25 cellular contexts compared by ENCODE assay signal in genomic region chr9:135251331-135251761, GRCh38.
"Had no signal": no experiment of that assay in that cellular context is flagged by ENCODE, and none has a peak within 500 bp of the region (broad histone marks: within the 10 kb centered on the region; RNA-seq: fewer than 3 reads in every experiment).

No MANE protein-coding gene starts in this region.

- H3K9me3 ChIP-seq: stomach, thyroid gland had no signal

- H3K27me3 ChIP-seq: neural progenitor cell, thyroid gland had no signal

- DNase-seq: activated B cell treated with CpG ODN at 0.5 μM for 24 hours; activated CD8-positive, alpha-beta memory T cell treated with anti-CD3 and anti-CD28 coated beads, Interleukin-2, amount 10 ng/mL, durations not matched to agents 7 days and 5 days; activated CD8-positive, alpha-beta T cell treated with anti-CD3 and anti-CD28 coated beads, Interleukin-2, amount 10 ng/mL, durations not matched to agents 7 days and 5 days; activated naive CD4-positive, alpha-beta T cell treated with Interleukin-2 at 50 U/mL for 16 hours; activated T-cell treated with anti-CD3 and anti-CD28 coated beads for 4 hours; activated T-cell treated with anti-CD3 and anti-CD28 coated beads, Interleukin-2, amount 50 U/mL, for 72 hours; central memory CD4-positive, alpha-beta T cell; endodermal cell; foreskin fibroblast; head of caudate nucleus; hippocampal formation; mesendoderm; natural killer cell; stimulated activated CD4-positive, alpha-beta T cell treated with anti-CD3 and anti-CD28 coated beads, Interleukin-15, amount 100 ng/mL, for 24 hours; stimulated activated CD4-positive, alpha-beta T cell treated with anti-CD3 and anti-CD28 coated beads, Interleukin-2, amount 100 ng/mL, for 24 hours; stimulated activated naive B cell treated with anti-CD40 and anti-IgM and Interleukin-4, amounts not matched to agents 10 μg/mL and 1 μg/mL and 100 μg/mL, for 72 hours; stomach; thyroid gland had no signal

- H3K36me3 ChIP-seq: neural progenitor cell, stomach, thyroid gland had no signal

- H2AFZ ChIP-seq: neural progenitor cell had no signal

- ATAC-seq: activated CD8-positive, alpha-beta memory T cell treated with anti-CD3 and anti-CD28 coated beads, Interleukin-2, amount 10 ng/mL, durations not matched to agents 7 days and 5 days; activated CD8-positive, alpha-beta T cell treated with anti-CD3 and anti-CD28 coated beads, Interleukin-2, amount 10 ng/mL, durations not matched to agents 7 days and 5 days; activated T-cell treated with anti-CD3 and anti-CD28 coated beads, Interleukin-2, amount 50 U/mL, for 72 hours; esophagus mucosa; natural killer cell; SK-N-SH treated with all-trans-retinoic acid at 6 μM for 48 hours; stimulated activated naive B cell treated with anti-CD40 and anti-IgM and Interleukin-4, amounts not matched to agents 10 μg/mL and 1 μg/mL and 100 μg/mL, for 72 hours had no signal

- H3K4me2 ChIP-seq: neural progenitor cell, smooth muscle cell had no signal

- H3K36me3 Mint-ChIP-seq: activated CD8-positive, alpha-beta memory T cell treated with anti-CD3 and anti-CD28 coated beads, Interleukin-2, amount 10 ng/mL, durations not matched to agents 7 days and 5 days; activated naive CD8-positive, alpha-beta T cell; natural killer cell; neural progenitor cell; stimulated activated naive B cell treated with anti-CD40 and anti-IgM and Interleukin-4, amounts not matched to agents 10 μg/mL and 1 μg/mL and 100 μg/mL, for 72 hours had no signal

- H3K27ac ChIP-seq: neural progenitor cell, stomach, thyroid gland had no signal

- H3K4me3 Mint-ChIP-seq: activated B cell treated with CpG ODN at 0.5 μM for 24 hours; activated CD8-positive, alpha-beta memory T cell treated with anti-CD3 and anti-CD28 coated beads, Interleukin-2, amount 10 ng/mL, durations not matched to agents 7 days and 5 days; activated CD8-positive, alpha-beta T cell treated with anti-CD3 and anti-CD28 coated beads, Interleukin-2, amount 10 ng/mL, durations not matched to agents 7 days and 5 days; activated naive CD8-positive, alpha-beta T cell; activated T-cell treated with anti-CD3 and anti-CD28 coated beads, Interleukin-2, amount 50 U/mL, for 72 hours; dendritic cell treated with granulocyte-macrophage colony-stimulating factor and Interleukin-4, amounts not matched to agents 40 ng/mL and 50 ng/mL, for 4 days; endodermal cell; natural killer cell; neural progenitor cell; stimulated activated naive B cell treated with anti-CD40 and anti-IgM and Interleukin-4, amounts not matched to agents 10 μg/mL and 1 μg/mL and 100 μg/mL, for 72 hours had no signal

- H3K4me3 ChIP-seq: lung, neural progenitor cell, smooth muscle cell, stomach, thyroid gland had no signal

- H3K4me1 Mint-ChIP-seq: activated B cell treated with CpG ODN at 0.5 μM for 24 hours; activated CD8-positive, alpha-beta memory T cell treated with anti-CD3 and anti-CD28 coated beads, Interleukin-2, amount 10 ng/mL, durations not matched to agents 7 days and 5 days; endodermal cell; natural killer cell had no signal

- H3K9ac ChIP-seq: neural progenitor cell had no signal

- H3K4me1 ChIP-seq: thyroid gland had no signal

- H3K9me3 Mint-ChIP-seq: activated B cell treated with CpG ODN at 0.5 μM for 24 hours; activated T-cell treated with anti-CD3 and anti-CD28 coated beads, Interleukin-2, amount 50 U/mL, for 72 hours; dendritic cell treated with granulocyte-macrophage colony-stimulating factor and Interleukin-4, amounts not matched to agents 40 ng/mL and 50 ng/mL, for 4 days; endodermal cell; natural killer cell; neural progenitor cell; stimulated activated naive B cell treated with anti-CD40 and anti-IgM and Interleukin-4, amounts not matched to agents 10 μg/mL and 1 μg/mL and 100 μg/mL, for 72 hours had no signal

- H3K27ac Mint-ChIP-seq: activated B cell treated with CpG ODN at 0.5 μM for 24 hours; activated CD8-positive, alpha-beta memory T cell treated with anti-CD3 and anti-CD28 coated beads, Interleukin-2, amount 10 ng/mL, durations not matched to agents 7 days and 5 days; activated CD8-positive, alpha-beta T cell treated with anti-CD3 and anti-CD28 coated beads, Interleukin-2, amount 10 ng/mL, durations not matched to agents 7 days and 5 days; activated naive CD8-positive, alpha-beta T cell; activated T-cell treated with anti-CD3 and anti-CD28 coated beads, Interleukin-2, amount 50 U/mL, for 72 hours; dendritic cell treated with granulocyte-macrophage colony-stimulating factor and Interleukin-4, amounts not matched to agents 40 ng/mL and 50 ng/mL, for 4 days; endodermal cell; natural killer cell; stimulated activated naive B cell treated with anti-CD40 and anti-IgM and Interleukin-4, amounts not matched to agents 10 μg/mL and 1 μg/mL and 100 μg/mL, for 72 hours had no signal
